Comparison of ENCODE assay signal across 11 cellular contexts in genomic region chr12:96211989-96212388, GRCh38. TPM values are rescaled to one million over a fixed set of nuclear protein-coding genes. Genes with fewer than 3 reads are reported as not detected.
DNase-seq lines count a peak whose midpoint lies in the region; FAIRE-seq and TF ChIP-seq lines count a peak whose summit lies in the region.
"Had no signal": no experiment of that assay in that cellular context is flagged by ENCODE, and none has a peak within 500 bp of the region (broad histone marks: within the 10 kb centered on the region; RNA-seq: fewer than 3 reads in every experiment).

No MANE protein-coding gene starts in this region.

- DNase-seq in activated CD4-positive, alpha-beta T cell treated with anti-CD3 and anti-CD28 coated beads, Interleukin-2, amount 10 ng/mL, durations not matched to agents 7 days and 5 days: no peak
- no peak for DNase-seq in activated CD4-positive, alpha-beta T cell treated with anti-CD3 and anti-CD28 coated beads, Interleukin-2, amount 50 U/mL, for 1 hour
- DNase-seq in SW480 (ENCODE audit: low spot score): peak; percentile 52
- peak; percentile 85 for DNase-seq in endothelial cell of umbilical vein (ENCODE audit: low read depth, low spot score)
- no peak for DNase-seq in GM19240 (ENCODE audit: insufficient read length, low spot score)
- DNase-seq in hepatocyte (ENCODE audit: low spot score): no peak
- no peak for DNase-seq in stimulated activated naive CD4-positive, alpha-beta T cell treated with Interleukin-2 at 50 U/mL for 16 hours (lab: John Stamatoyannopoulos, UW)
- DNase-seq: NCI-H1694 had no signal

- H3K27me3 Mint-ChIP-seq in activated CD4-positive, alpha-beta T cell treated with anti-CD3 and anti-CD28 coated beads, Interleukin-2, amount 10 ng/mL, durations not matched to agents 7 days and 5 days: no peaks in the 10 kb centered on the region

- intact Hi-C loops in endothelial cell of umbilical vein (cut with micrococcal nuclease): no loop called here

- H3K9me3 ChIP-seq in endothelial cell of umbilical vein (replicated peaks; ENCODE audit: control insufficient read depth, insufficient read depth, low read length) (no peaks in the 10 kb centered on the region), hepatocyte (ENCODE audit: low read depth) (no peaks in the 10 kb centered on the region)

- dilution Hi-C loops in endothelial cell of umbilical vein (cut with MboI; ENCODE audit: extremely low pct_ligation_motif_present, low sequenced_read_pairs): no loop called here

- H3K9me2 ChIP-seq in hepatocyte (replicated peaks; ENCODE audit: insufficient read depth): no peaks in the 10 kb centered on the region

- peak overlapping the region; percentile 90 for H3K4me2 ChIP-seq in endothelial cell of umbilical vein (ENCODE audit: insufficient read depth, low read length)
- H3K4me2 ChIP-seq in hepatocyte: no peak overlapping the region

- CTCF ChIA-PET in activated CD4-positive, alpha-beta T cell treated with anti-CD3 and anti-CD28 coated beads, Interleukin-2, amount 10 ng/mL, durations not matched to agents 7 days and 5 days (lab: Charles Lee): interaction anchor here (0.7 to 3.3 kb wide), 12 partner anchors 13 to 304 kb away, joined by 3 to 14 read pairs (median 4); no protein-coding TSS in a partner anchor
- CTCF ChIA-PET in endothelial cell of umbilical vein (lab: Charles Lee): interaction anchor here (0.9 to 2.6 kb wide), 9 partner anchors 11 to 304 kb away, joined by 3 to 12 read pairs (median 5); no protein-coding TSS in a partner anchor

- peaks cover 2% of the 10 kb centered on the region for H4K20me1 ChIP-seq in endothelial cell of umbilical vein (replicated peaks; ENCODE audit: control insufficient read depth, extremely low read depth, insufficient read depth, low read length)
- no peaks in the 10 kb centered on the region for H4K20me1 ChIP-seq in hepatocyte (ENCODE audit: insufficient read depth, poor library complexity, severe bottlenecking)

- peak; percentile 72 for FAIRE-seq in endothelial cell of umbilical vein (lab: Jason Lieb, UNC)
- FAIRE-seq: keratinocyte had no signal

- H3K36me3 Mint-ChIP-seq in activated CD4-positive, alpha-beta T cell treated with anti-CD3 and anti-CD28 coated beads, Interleukin-2, amount 10 ng/mL, durations not matched to agents 7 days and 5 days (ENCODE audit: low read depth): peaks cover 28% of the 10 kb centered on the region

- H2AFZ ChIP-seq in endothelial cell of umbilical vein (ENCODE audit: low read depth, low read length) (no peak overlapping the region), hepatocyte (no peak overlapping the region)

- H3K9me1 ChIP-seq in endothelial cell of umbilical vein (replicated peaks; ENCODE audit: control insufficient read depth, extremely low read depth, insufficient read depth, low read length): no peaks in the 10 kb centered on the region

- H3K36me3 ChIP-seq in endothelial cell of umbilical vein (ENCODE audit: control insufficient read depth in 2 of 2, extremely low read depth in 1 of 2, insufficient read depth in 2 of 2, low read length in 2 of 2) (peaks cover 16 to 18% of the 10 kb centered on the region in 2 experiments), hepatocyte (replicated peaks; ENCODE audit: insufficient read depth, low read depth) (no peaks in the 10 kb centered on the region)
- H3K36me3 ChIP-seq: cardiac muscle cell had no signal

- H3K4me1 ChIP-seq in endothelial cell of umbilical vein (ENCODE audit: control insufficient read depth, extremely low read depth, insufficient read depth, low read length): peaks cover 98% of the 10 kb centered on the region
- H3K4me1 ChIP-seq in hepatocyte (ENCODE audit: insufficient read depth): no peaks in the 10 kb centered on the region

- TF ChIP-seq CTCF in endothelial cell of umbilical vein (IDR thresholded peaks at IDR 0.05; ENCODE audit: extremely low read depth in 1 of 2, insufficient read depth in 1 of 2, low read depth in 1 of 2, low read length in 2 of 2): no peak
- TF ChIP-seq CTCF in hepatocyte (IDR thresholded peaks at IDR 0.05; ENCODE audit: poor library complexity): no peak

- 82% methylated on average over 3 of the region's 3 CpGs for WGBS in hepatocyte (ENCODE audit: low lambda C conversion rate, missing lambda C conversion rate)

- BruUV-seq in endothelial cell of umbilical vein (replicated peaks; lab: Mats Ljungman, UMichigan): no TSS peak

- H3K79me2 ChIP-seq in endothelial cell of umbilical vein (ENCODE audit: control insufficient read depth, insufficient read depth, low read length) (peaks cover 100% of the 10 kb centered on the region), hepatocyte (peaks cover 7% of the 10 kb centered on the region)

- H3K4me1 Mint-ChIP-seq in activated CD4-positive, alpha-beta T cell treated with anti-CD3 and anti-CD28 coated beads, Interleukin-2, amount 10 ng/mL, durations not matched to agents 7 days and 5 days: peaks cover 81% of the 10 kb centered on the region

- H3K4me3 Mint-ChIP-seq in activated CD4-positive, alpha-beta T cell treated with anti-CD3 and anti-CD28 coated beads, Interleukin-2, amount 10 ng/mL, durations not matched to agents 7 days and 5 days: peak overlapping the region; percentile 42

- peak overlapping the region in 1 of 3 experiments; percentile 27 for H3K4me3 ChIP-seq in endothelial cell of umbilical vein (replicated peaks in 1 of 3; ENCODE audit: insufficient read depth in 1 of 3, low read depth in 1 of 3, low read length in 3 of 3)
- H3K4me3 ChIP-seq in skin epidermis: no peak overlapping the region
- no peak overlapping the region for H3K4me3 ChIP-seq in hepatocyte
- H3K4me3 ChIP-seq: cardiac muscle cell had no signal

- no peaks in the 10 kb centered on the region for H3K9me3 Mint-ChIP-seq in activated CD4-positive, alpha-beta T cell treated with anti-CD3 and anti-CD28 coated beads, Interleukin-2, amount 10 ng/mL, durations not matched to agents 7 days and 5 days

- peak overlapping the region; percentile 71 for H3K27ac Mint-ChIP-seq in activated CD4-positive, alpha-beta T cell treated with anti-CD3 and anti-CD28 coated beads, Interleukin-2, amount 10 ng/mL, durations not matched to agents 7 days and 5 days

- peak overlapping the region; percentile 62 for H3K9ac ChIP-seq in endothelial cell of umbilical vein (replicated peaks; ENCODE audit: extremely low read depth, insufficient read depth, low read length)

- TF ChIP-seq POLR2A in endothelial cell of umbilical vein (IDR thresholded peaks at IDR 0.05; ENCODE audit: low read depth, low read length): peak; percentile 55

- no peaks in the 10 kb centered on the region for H3K27me3 ChIP-seq in endothelial cell of umbilical vein (ENCODE audit: control insufficient read depth in 2 of 2, insufficient read depth in 2 of 2, low read length in 2 of 2)
- no peaks in the 10 kb centered on the region for H3K27me3 ChIP-seq in hepatocyte
- H3K27me3 ChIP-seq: cardiac muscle cell had no signal

- peak overlapping the region; percentile 82 for H3K27ac ChIP-seq in endothelial cell of umbilical vein (ENCODE audit: insufficient read depth, low read depth, low read length)
- H3K27ac ChIP-seq in skin epidermis: peak overlapping the region in 14 of 21 experiments; percentile 3 to 81 (median 48)
- H3K27ac ChIP-seq in hepatocyte: no peak overlapping the region
- H3K27ac ChIP-seq: cardiac muscle cell had no signal

- POLR2A ChIA-PET in activated CD4-positive, alpha-beta T cell treated with anti-CD3 and anti-CD28 coated beads, Interleukin-2, amount 10 ng/mL, durations not matched to agents 7 days and 5 days (lab: Charles Lee): no interaction called here
- POLR2A ChIA-PET in endothelial cell of umbilical vein (lab: Charles Lee): no interaction called here

TF ChIP-seq in endothelial cell of umbilical vein, 7 proteins besides CTCF, POLR2A, EP300 and RAD21:
- no peak for TF ChIP-seq EZH2 (IDR thresholded peaks at IDR 0.05; ENCODE audit: borderline replicate concordance, low read depth, low read length, severe bottlenecking)
- no peak for TF ChIP-seq MYC (IDR thresholded peaks at IDR 0.05; ENCODE audit: low read depth, low read length)
- TF ChIP-seq GATA2 (IDR thresholded peaks at IDR 0.05; ENCODE audit: insufficient read depth, insufficient read length, low read depth, low read length): no peak
- peak; percentile 65 for TF ChIP-seq POLR2AphosphoS5 (IDR thresholded peaks at IDR 0.05; ENCODE audit: insufficient read depth, low read depth, low read length)

RNA-seq across cellular contexts. Expression of gene ELK3, which starts 17.8 kb away (rescaled TPM):
- 10 to 100 TPM; 27.3 to 33.9 TPM for total RNA-seq in activated CD4-positive, alpha-beta T cell treated with anti-CD3 and anti-CD28 coated beads, Interleukin-2, amount 10 ng/mL, durations not matched to agents 7 days and 5 days
- total RNA-seq in endothelial cell of umbilical vein (128 and 132 TPM in 2 replicates), hepatocyte (10.6 and 12.1 TPM in 2 replicates)
- polyA plus RNA-seq in endothelial cell of umbilical vein (51.4 and 64.8 TPM in 2 replicates), hepatocyte (12.9 and 13.4 TPM in 2 replicates)
- polyA plus RNA-seq in endothelial cell of umbilical vein (2011; cell fraction: cytosol; rRNA removed): 65.6 and 73.3 TPM in 2 replicates
- polyA plus RNA-seq in endothelial cell of umbilical vein (2011; cell fraction: nucleus; rRNA removed): 55.3 and 57.1 TPM in 2 replicates
- polyA plus RNA-seq in endothelial cell of umbilical vein (2012): 123 and 151 TPM in 2 replicates
- polyA minus RNA-seq in endothelial cell of umbilical vein: 66.8 and 84.1 TPM in 2 replicates
- 6.1 TPM for polyA minus RNA-seq in endothelial cell of umbilical vein (2011; cell fraction: cytosol; rRNA and poly(A)+ RNA removed)
- 76.7 and 83.6 TPM in 2 replicates for polyA minus RNA-seq in endothelial cell of umbilical vein (2011; cell fraction: nucleus; rRNA and poly(A)+ RNA removed)

Comparison
In these comparisons a context has a peak if more than half of its experiments do, and no peak if none do; other contexts are left out.
1. DNase-seq: peak in SW480 (single experiment) and endothelial cell of umbilical vein (single experiment); none in activated CD4-positive, alpha-beta T cell treated with anti-CD3 and anti-CD28 coated beads, Interleukin-2, amount 10 ng/mL, durations not matched to agents 7 days and 5 days (single experiment), activated CD4-positive, alpha-beta T cell treated with anti-CD3 and anti-CD28 coated beads, Interleukin-2, amount 50 U/mL, for 1 hour (single experiment), GM19240 (single experiment), hepatocyte (single experiment) and stimulated activated naive CD4-positive, alpha-beta T cell treated with Interleukin-2 at 50 U/mL for 16 hours (single experiment).